ENCODE assay signal across 8 cellular contexts in the genomic region with DNA sequence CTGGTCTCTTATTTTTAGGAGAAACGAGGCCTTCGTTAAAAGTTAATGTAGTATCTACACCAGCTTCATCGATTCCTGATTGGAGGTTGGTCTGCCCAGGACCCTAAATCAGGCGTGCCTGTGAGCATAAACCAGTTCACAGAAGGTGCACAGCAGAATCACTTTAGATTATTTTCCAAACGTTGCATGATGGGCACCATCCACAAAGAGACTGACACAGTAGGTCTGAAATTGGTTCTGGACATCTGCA. TPM values are rescaled to one million over a fixed set of nuclear protein-coding genes. Genes with fewer than 3 reads are reported as not detected.
DNase-seq lines count a peak whose midpoint lies in the region; ATAC-seq, FAIRE-seq and TF ChIP-seq lines count a peak whose summit lies in the region.

No MANE protein-coding gene starts in this region.

- peak overlapping the region in 1 of 2 experiments; percentile 91; a peak in 2 of 4 replicates for H3K27ac ChIP-seq in SK-N-SH (ENCODE audit: low read depth in 2 of 2, low read length in 1 of 2)

- FAIRE-seq in GM12891 (lab: Jason Lieb, UNC) = no peak

- no peaks in the 10 kb centered on the region for H4K20me1 ChIP-seq in SK-N-SH (ENCODE audit: insufficient read depth)

- DNase-seq in SK-N-SH = no peak
- DNase-seq in fibroblast of pulmonary artery (ENCODE audit: low read depth) = no peak
- DNase-seq in skeletal muscle cell (ENCODE audit: low read depth) = no peak
- no peak for DNase-seq in GM12891 (ENCODE audit: insufficient read length, low spot score)
- DNase-seq in cerebellar nuclear complex (lab: John Stamatoyannopoulos, UW) = no peak
- no peak for DNase-seq in DMS153 treated with DMSO at 0.1 percent for 48 hours (lab: John Stamatoyannopoulos, UW; ENCODE audit: unreplicated experiment)

- H3K27me3 ChIP-seq in SK-N-SH (ENCODE audit: insufficient read depth) = no peaks in the 10 kb centered on the region

- ATAC-seq in GM18498 (IDR thresholded peaks at IDR 0.05; ENCODE audit: unreplicated experiment) (peak; percentile 1), HG02610 (IDR thresholded peaks at IDR 0.05; ENCODE audit: unreplicated experiment) (no peak)

- TF ChIP-seq RAD21 in SK-N-SH (IDR thresholded peaks at IDR 0.05; ENCODE audit: low read length) = no peak

- no peaks in the 10 kb centered on the region for H3K9me3 ChIP-seq in SK-N-SH

- whole genome bisulfite sequencing in SK-N-SH (ENCODE audit: low lambda C conversion rate) = 20% methylated on average over 5 of the region's 5 CpGs

- H3K4me3 ChIP-seq in SK-N-SH (ENCODE audit: low read depth in 2 of 2, low read length in 1 of 2) (peak overlapping the region; percentile 68 to 78; a peak in 3 of 4 replicates), fibroblast of pulmonary artery (replicated peaks; ENCODE audit: low read depth, low read length) (peak overlapping the region; percentile 69), skeletal muscle cell (ENCODE audit: low read depth, low read length) (peak overlapping the region; percentile 77)

- H3F3A ChIP-seq in SK-N-SH (replicated peaks; ENCODE audit: insufficient read depth) = no peaks in the 10 kb centered on the region

- TF ChIP-seq EP300 in SK-N-SH (IDR thresholded peaks at IDR 0.05; ENCODE audit: borderline replicate concordance in 1 of 2, low read depth in 1 of 2, low read length in 1 of 2) = no peak

- no peaks in the 10 kb centered on the region for H3K36me3 ChIP-seq in SK-N-SH (replicated peaks in 1 of 2; ENCODE audit: control insufficient read depth in 1 of 2, insufficient read depth in 2 of 2, low read length in 1 of 2)

- peaks cover 4 to 17% of the 10 kb centered on the region in 2 experiments; a peak in 3 of 4 replicates for H3K4me1 ChIP-seq in SK-N-SH (ENCODE audit: control insufficient read depth in 1 of 2, insufficient read depth in 2 of 2, low read depth in 1 of 2, low read length in 1 of 2)

- peak overlapping the region; percentile 69; the same call in 1 of the 2 replicates for H3K9ac ChIP-seq in SK-N-SH

- H3K4me2 ChIP-seq in SK-N-SH = peak overlapping the region; percentile 80

- TF ChIP-seq POLR2A in GM12891 (IDR thresholded peaks at IDR 0.05; ENCODE audit: low read depth, low read length) = no peak

- POLR2A ChIA-PET in SK-N-SH (lab: Yijun Ruan, JAX) = interaction anchor here (1.0 to 2.2 kb wide), 4 partner anchors 41 to 154 kb away, joined by 3 to 9 read pairs (median 6); a partner anchor contains a TSS

- CTCF ChIA-PET in SK-N-SH (lab: Yijun Ruan, JAX) = interaction anchor here (1.0 to 2.6 kb wide), 3 partner anchors 8 to 12 kb away, joined by 3 to 21 read pairs (median 9); no protein-coding TSS in a partner anchor

- H3K9me2 ChIP-seq in SK-N-SH = no peaks in the 10 kb centered on the region

- H3K79me2 ChIP-seq in SK-N-SH (ENCODE audit: insufficient read depth) = peaks cover 20% of the 10 kb centered on the region; the same call in 1 of the 2 replicates

- peak overlapping the region; percentile 48; the same call in 1 of the 2 replicates for H2AFZ ChIP-seq in SK-N-SH (ENCODE audit: low read depth)

- TF ChIP-seq CTCF in SK-N-SH (IDR thresholded peaks at IDR 0.05) = no peak
- no peak for TF ChIP-seq CTCF in fibroblast of pulmonary artery (IDR thresholded peaks at IDR 0.05; ENCODE audit: low read length, missing control alignments)

TF ChIP-seq in SK-N-SH, 30 proteins besides CTCF, POLR2A, EP300 and RAD21:
- TF ChIP-seq TAF1 (IDR thresholded peaks at IDR 0.05; ENCODE audit: borderline replicate concordance, low read depth, low read length) = no peak

TF ChIP-seq in GM12891, 5 proteins besides CTCF, POLR2A, EP300 and RAD21:
- TF ChIP-seq POLR2AphosphoS5 (IDR thresholded peaks at IDR 0.05; ENCODE audit: low read depth, low read length) (no peak), PAX5 (IDR thresholded peaks at IDR 0.05; ENCODE audit: insufficient read depth, low read length, severe bottlenecking) (no peak), TAF1 (IDR thresholded peaks at IDR 0.05; ENCODE audit: low read depth, low read length) (no peak)

RNA-seq across cellular contexts. Expression of a gene that starts 0.3 kb away (rescaled TPM):
- 33.0 and 46.1 TPM in 2 replicates for polyA plus RNA-seq in SK-N-SH (2012; rRNA removed)
- polyA plus RNA-seq in SK-N-SH (2012; cell fraction: cytosol; rRNA removed) = 18.7 and 21.0 TPM in 2 replicates
- polyA plus RNA-seq in SK-N-SH (2012; cell fraction: nucleus; rRNA removed) = 146 and 210 TPM in 2 replicates
- 39.6 TPM for polyA plus RNA-seq in GM12891 (2012; ENCODE audit: low read depth, missing spikeins)
